In the genomic region with DNA sequence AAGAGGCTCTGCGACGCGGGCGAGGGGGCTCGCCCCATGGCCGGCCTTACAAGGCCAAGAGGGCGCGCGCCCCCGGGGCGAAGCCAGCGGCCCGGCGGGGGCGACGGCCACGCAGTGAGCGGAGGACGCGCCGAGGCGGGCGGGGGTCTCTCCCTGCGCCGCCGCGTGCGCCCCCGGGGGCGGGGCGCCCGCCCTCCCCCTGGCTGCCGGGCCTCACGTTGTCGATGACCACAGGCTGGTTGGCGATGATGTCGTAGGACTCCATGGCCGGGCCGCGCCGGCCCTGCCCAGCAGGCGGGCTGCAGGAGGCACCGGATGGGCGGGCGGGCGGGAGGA, we compare ENCODE assay signal across 8 cellular contexts. TPM values are rescaled to one million over a fixed set of nuclear protein-coding genes. Genes with fewer than 3 reads are reported as not detected.
DNase-seq lines count a peak whose midpoint lies in the region; ATAC-seq, FAIRE-seq and TF ChIP-seq lines count a peak whose summit lies in the region.

No MANE protein-coding gene starts in this region.

- H3K27ac ChIP-seq in H1 (ENCODE audit: low read depth, low read length) (peak overlapping the region; percentile 87), parathyroid adenoma (peak overlapping the region; percentile 69)

- TF ChIP-seq RAD21 in H1 (IDR thresholded peaks at IDR 0.05 in 1 of 2, conservative IDR thresholded peaks at IDR 0.05 in 1 of 2; ENCODE audit: low read depth in 2 of 2, low read length in 2 of 2): no peak

- H2AFZ ChIP-seq in H1 (ENCODE audit: low read length) (no peak overlapping the region), parathyroid adenoma (peak overlapping the region; percentile 89)

- peak overlapping the region; percentile 94 to 95 for H3K4me2 ChIP-seq in H1 (ENCODE audit: insufficient read depth in 1 of 2, low read depth in 2 of 2, low read length in 2 of 2)
- peak overlapping the region; percentile 91 for H3K4me2 ChIP-seq in parathyroid adenoma (ENCODE audit: low read length)

- peak overlapping the region; percentile 91 for H4K5ac ChIP-seq in H1 (ENCODE audit: insufficient read length, low read depth, low read length)

- no peak overlapping the region for H4K8ac ChIP-seq in H1 (ENCODE audit: extremely low read depth, insufficient read depth, low read length)

- peaks cover 8% of the 10 kb centered on the region for H3K79me1 ChIP-seq in H1 (ENCODE audit: low read depth, low read length)

- POLR2A ChIA-PET in H1 (lab: Charles Lee; ENCODE audit: partially characterized antibody): interaction anchor here (1.3 to 7.9 kb wide), 12 partner anchors 9 to 76 kb away, joined by 3 to 102 read pairs (median 4); a partner anchor contains a TSS

- H3K4me1 ChIP-seq in H1 (replicated peaks in 1 of 4; ENCODE audit: control insufficient read depth in 3 of 4, insufficient read depth in 4 of 4, low read length in 3 of 4) (peaks cover 0 to 9% (median 7%) of the 10 kb centered on the region in 4 experiments; a peak in 4 of 7 replicates), parathyroid adenoma (peaks cover 8% of the 10 kb centered on the region)

- no peak overlapping the region for H3K4ac ChIP-seq in H1 (replicated peaks; ENCODE audit: insufficient read length, low read depth, low read length)

- H3K9ac ChIP-seq in H1 (replicated peaks in 1 of 4; ENCODE audit: extremely low read depth in 1 of 4, low read depth in 3 of 4, low read length in 3 of 4): peak overlapping the region; percentile 48 to 94 (median 72); a peak in 6 of 7 replicates
- peak overlapping the region; percentile 43 for H3K9ac ChIP-seq in parathyroid adenoma

- peaks cover 0 to 10% of the 10 kb centered on the region in 2 experiments for H4K20me1 ChIP-seq in H1 (replicated peaks in 1 of 2; ENCODE audit: control insufficient read depth in 1 of 2, insufficient read depth in 2 of 2, low read length in 2 of 2)

- H2BK120ac ChIP-seq in H1 (replicated peaks; ENCODE audit: low read depth, low read length): no peak overlapping the region

- H3K27me3 ChIP-seq in MG63: no peaks in the 10 kb centered on the region
- H3K27me3 ChIP-seq in H1 (replicated peaks in 1 of 4; ENCODE audit: control insufficient read depth in 3 of 4, extremely low read depth in 1 of 4, insufficient read depth in 3 of 4, low read length in 3 of 4): no peaks in the 10 kb centered on the region
- H3K27me3 ChIP-seq in parathyroid adenoma (ENCODE audit: control insufficient read depth, insufficient read depth, low read length): no peaks in the 10 kb centered on the region

- no peak for DNase-seq in GM12865 (ENCODE audit: low read depth)
- no peak for DNase-seq in MG63
- no peak for DNase-seq in H1 (ENCODE audit: low read depth in 1 of 2, low spot score in 2 of 2)
- no peak for DNase-seq in mucosa of gallbladder (ENCODE audit: low spot score)
- no peak for DNase-seq in NCI-H774 (lab: John Stamatoyannopoulos, UW)

- TF ChIP-seq POLR2A in H1 (IDR thresholded peaks at IDR 0.05; ENCODE audit: control extremely low read depth in 1 of 2, low read depth in 2 of 2, low read length in 2 of 2): no peak; a peak in 1 of 3 replicates

- H3K9me3 ChIP-seq in MG63 (no peaks in the 10 kb centered on the region), H1 (ENCODE audit: insufficient read depth in 2 of 2, low read depth in 1 of 2, low read length in 1 of 2) (no peaks in the 10 kb centered on the region), parathyroid adenoma (ENCODE audit: control insufficient read depth, low read length) (no peaks in the 10 kb centered on the region)

- H3K14ac ChIP-seq in H1 (ENCODE audit: insufficient read length): no peak overlapping the region

- peak overlapping the region; percentile 16; the same call in 1 of the 2 replicates for H2BK5ac ChIP-seq in H1 (ENCODE audit: low read depth, low read length)

- H2BK20ac ChIP-seq in H1 (ENCODE audit: low read length): no peak overlapping the region

- peak overlapping the region; percentile 82 for H3K4me3 ChIP-seq in GM12865 (ENCODE audit: low read depth, low read length)
- H3K4me3 ChIP-seq in MG63: peak overlapping the region; percentile 71
- peak overlapping the region; percentile 76 to 82 (median 79) for H3K4me3 ChIP-seq in H1 (ENCODE audit: extremely low read depth in 1 of 4, insufficient read depth in 2 of 4, low read depth in 3 of 4, low read length in 4 of 4)
- H3K4me3 ChIP-seq in parathyroid adenoma (ENCODE audit: low read depth, low read length): peak overlapping the region; percentile 81

- CTCF ChIA-PET in H1 (lab: Charles Lee; ENCODE audit: partially characterized antibody): interaction anchor here (0.9 to 8.2 kb wide), 12 partner anchors 9 to 1595 kb away, joined by 3 to 132 read pairs (median 12); a partner anchor contains a TSS

- H2BK12ac ChIP-seq in H1 (ENCODE audit: low read depth, low read length): no peak overlapping the region

- no peak for FAIRE-seq in H1 (lab: Jason Lieb, UNC)

- no peak overlapping the region for H2BK15ac ChIP-seq in H1 (ENCODE audit: low read length)

- H3K23ac ChIP-seq in H1 (ENCODE audit: insufficient read length): no peak overlapping the region

- no peak overlapping the region for H4K91ac ChIP-seq in H1 (replicated peaks; ENCODE audit: insufficient read length, low read length)

- peaks cover 10% of the 10 kb centered on the region for H3K36me3 ChIP-seq in MG63
- peaks cover 0 to 5% (median 4%) of the 10 kb centered on the region in 4 experiments; a peak in 4 of 8 replicates for H3K36me3 ChIP-seq in H1 (ENCODE audit: control insufficient read depth in 2 of 4, insufficient read depth in 4 of 4, low read length in 3 of 4)
- H3K36me3 ChIP-seq in parathyroid adenoma (ENCODE audit: control insufficient read depth, insufficient read depth, low read length): no peaks in the 10 kb centered on the region

- TF ChIP-seq EP300 in H1 (IDR thresholded peaks at IDR 0.05; ENCODE audit: borderline replicate concordance in 1 of 2, low read depth in 2 of 2, low read length in 2 of 2): no peak

- H3K79me2 ChIP-seq in H1 (ENCODE audit: control insufficient read depth in 1 of 2, insufficient read depth in 2 of 2, low read length in 2 of 2): peaks cover 0 to 25% of the 10 kb centered on the region in 2 experiments; a peak in 2 of 4 replicates
- H3K79me2 ChIP-seq in parathyroid adenoma: no peaks in the 10 kb centered on the region

- ATAC-seq in GM19452 (IDR thresholded peaks at IDR 0.05; ENCODE audit: unreplicated experiment) (no peak), GM21619 (IDR thresholded peaks at IDR 0.05; ENCODE audit: unreplicated experiment) (no peak)

- H3K56ac ChIP-seq in H1 (replicated peaks; ENCODE audit: insufficient read length, low read depth, low read length): peak overlapping the region; percentile 69

- H2AK5ac ChIP-seq in H1 (ENCODE audit: low read depth, low read length): no peak overlapping the region

- no peak overlapping the region for H3K18ac ChIP-seq in H1 (ENCODE audit: extremely low read depth, low read length)

- TF ChIP-seq CTCF in GM12865 (IDR thresholded peaks at IDR 0.05; ENCODE audit: insufficient read depth, low read depth, low read length, missing control alignments) (no peak), H1 (IDR thresholded peaks at IDR 0.05; ENCODE audit: control extremely low read depth in 1 of 3, insufficient read depth in 1 of 3, low read depth in 1 of 3, low read length in 3 of 3) (no peak), parathyroid adenoma (IDR thresholded peaks at IDR 0.05) (no peak)

- peaks cover 7% of the 10 kb centered on the region for H3K23me2 ChIP-seq in H1 (ENCODE audit: low read depth, low read length)

- no CpG with 5 or more reads among the region's 46 CpGs for WGBS in H1 (ENCODE audit: extremely low coverage in 1 of 2, insufficient coverage in 1 of 2, insufficient read length in 1 of 2, insufficient replicate concordance in 2 of 2, low coverage in 1 of 2, low lambda C conversion rate in 2 of 2, missing lambda C conversion rate in 1 of 2), 2 experiments

RNA-seq across cellular contexts. Expression of a gene that starts 0.2 kb away (rescaled TPM):
- total RNA-seq in MG63 (2014; rRNA removed; shearing (Covaris generic); ENCODE audit: low replicate concordance): 21.4 and 37.1 TPM in 2 replicates
- 40.7 and 43.8 TPM in 2 replicates for total RNA-seq in H1 (2021; fragmentation: NEBNext Ultra II Directional; extraction: Animal tissue kit (Norgen Biotek cat#: 25700))
- polyA plus RNA-seq in H1 (2011; rRNA removed): 56.0 and 78.1 TPM in 2 replicates
- polyA plus RNA-seq in H1 (2011; cell fraction: cytosol; rRNA removed): 57.8 TPM
- polyA plus RNA-seq in H1 (2011; cell fraction: nucleus; rRNA removed): 233 TPM
- polyA plus RNA-seq in H1 (2012, experiment 1 of 2): 29.0 to 50.0 TPM (median 45.0 TPM) in 4 replicates
- polyA plus RNA-seq in H1 (2012, experiment 2 of 2): 37.3 TPM
- 28.7 TPM for polyA plus RNA-seq in H1 (2013, experiment 1 of 2)
- 24.7 TPM for polyA plus RNA-seq in H1 (2013, experiment 2 of 2)
- 35.2 and 46.9 TPM in 2 replicates for polyA minus RNA-seq in H1 (2011; rRNA and poly(A)+ RNA removed)
- polyA minus RNA-seq in H1 (2011; cell fraction: cytosol; rRNA and poly(A)+ RNA removed): 25.0 TPM
- 54.0 TPM for polyA minus RNA-seq in H1 (2011; cell fraction: nucleus; rRNA and poly(A)+ RNA removed)
- total RNA-seq in mucosa of gallbladder: 86.6 TPM

RNA-seq across cellular contexts. Expression of a gene that starts 5.9 kb away (rescaled TPM):
- total RNA-seq in MG63 (2014; rRNA removed; shearing (Covaris generic); ENCODE audit: low replicate concordance): not detected in 2 replicates
- 3.7 and 5.2 TPM in 2 replicates for total RNA-seq in H1 (2021; fragmentation: NEBNext Ultra II Directional; extraction: Animal tissue kit (Norgen Biotek cat#: 25700))
- polyA plus RNA-seq in H1 (2011; rRNA removed): 2.1 and 2.3 TPM in 2 replicates
- polyA plus RNA-seq in H1 (2011; cell fraction: cytosol; rRNA removed): 2.6 TPM
- polyA plus RNA-seq in H1 (2011; cell fraction: nucleus; rRNA removed): 6.9 TPM
- polyA plus RNA-seq in H1 (2012, experiment 1 of 2): 2.0 to 3.9 TPM (median 3.1 TPM) in 4 replicates
- polyA plus RNA-seq in H1 (2012, experiment 2 of 2): 0.81 TPM
- polyA plus RNA-seq in H1 (2013, experiment 1 of 2): 2.4 TPM
- 2.0 TPM for polyA plus RNA-seq in H1 (2013, experiment 2 of 2)
- polyA minus RNA-seq in H1 (2011; rRNA and poly(A)+ RNA removed): 4.3 and 4.8 TPM in 2 replicates
- 3.9 TPM for polyA minus RNA-seq in H1 (2011; cell fraction: cytosol; rRNA and poly(A)+ RNA removed)
- 10.8 TPM for polyA minus RNA-seq in H1 (2011; cell fraction: nucleus; rRNA and poly(A)+ RNA removed)
- 4.8 TPM for total RNA-seq in mucosa of gallbladder

RNA-seq across cellular contexts. Expression of a gene that starts 17.7 kb away (rescaled TPM):
- total RNA-seq in MG63 (2014; rRNA removed; shearing (Covaris generic); ENCODE audit: low replicate concordance): 151 and 541 TPM in 2 replicates
- total RNA-seq in H1 (2021; fragmentation: NEBNext Ultra II Directional; extraction: Animal tissue kit (Norgen Biotek cat#: 25700)): 233 and 247 TPM in 2 replicates
- 435 and 468 TPM in 2 replicates for polyA plus RNA-seq in H1 (2011; rRNA removed)
- 446 TPM for polyA plus RNA-seq in H1 (2011; cell fraction: cytosol; rRNA removed)
- 383 TPM for polyA plus RNA-seq in H1 (2011; cell fraction: nucleus; rRNA removed)
- 242 to 347 TPM (median 333 TPM) in 4 replicates for polyA plus RNA-seq in H1 (2012, experiment 1 of 2)
- 451 TPM for polyA plus RNA-seq in H1 (2012, experiment 2 of 2)
- polyA plus RNA-seq in H1 (2013, experiment 1 of 2): 385 TPM
- 366 TPM for polyA plus RNA-seq in H1 (2013, experiment 2 of 2)
- 41.0 and 41.2 TPM in 2 replicates for polyA minus RNA-seq in H1 (2011; rRNA and poly(A)+ RNA removed)
- 77.0 TPM for polyA minus RNA-seq in H1 (2011; cell fraction: cytosol; rRNA and poly(A)+ RNA removed)
- polyA minus RNA-seq in H1 (2011; cell fraction: nucleus; rRNA and poly(A)+ RNA removed): 58.2 TPM
- 345 TPM for total RNA-seq in mucosa of gallbladder

RNA-seq across cellular contexts. Expression of a gene that starts 49.8 kb away (rescaled TPM):
- total RNA-seq in MG63 (2014; rRNA removed; shearing (Covaris generic); ENCODE audit: low replicate concordance): 6.6 TPM in 1 of 2 replicates, not detected in the other
- total RNA-seq in H1 (2021; fragmentation: NEBNext Ultra II Directional; extraction: Animal tissue kit (Norgen Biotek cat#: 25700)): not detected in 2 replicates
- 0.15 and 0.20 TPM in 2 replicates for polyA plus RNA-seq in H1 (2011; rRNA removed)
- polyA plus RNA-seq in H1 (2011; cell fraction: cytosol; rRNA removed): 0.19 TPM
- polyA plus RNA-seq in H1 (2011; cell fraction: nucleus; rRNA removed): 0.77 TPM
- polyA plus RNA-seq in H1 (2012, experiment 1 of 2): 0.13 to 0.35 TPM (median 0.26 TPM) in 4 replicates
- 0.17 TPM for polyA plus RNA-seq in H1 (2012, experiment 2 of 2)
- polyA plus RNA-seq in H1 (2013, experiment 1 of 2): not detected
- 0.06 TPM for polyA plus RNA-seq in H1 (2013, experiment 2 of 2)
- polyA minus RNA-seq in H1 (2011; rRNA and poly(A)+ RNA removed): 0.05 TPM in 1 of 2 replicates, not detected in the other
- polyA minus RNA-seq in H1 (2011; cell fraction: cytosol; rRNA and poly(A)+ RNA removed): not detected
- polyA minus RNA-seq in H1 (2011; cell fraction: nucleus; rRNA and poly(A)+ RNA removed): not detected
- 12.6 TPM for total RNA-seq in mucosa of gallbladder
